17 cellular contexts compared by ENCODE assay signal in genomic region chr4:48350871-48351270, GRCh38.
"Had no signal": no experiment of that assay in that cellular context is flagged by ENCODE, and none has a peak within 500 bp of the region (broad histone marks: within the 10 kb centered on the region; RNA-seq: fewer than 3 reads in every experiment).

No MANE protein-coding gene starts in this region.

- H3K4me3 Mint-ChIP-seq: natural killer cell treated with Interleukin-12 subunit alpha and Interleukin-12 subunit beta and Interleukin-15 and Interleukin-18, amount 100 ng/mL, for 72 hours had no signal

- H3K27ac Mint-ChIP-seq: activated naive CD4-positive, alpha-beta T cell treated with anti-CD3 and anti-CD28 coated beads, Interleukin-2, amount 50 U/mL, for 72 hours; natural killer cell treated with Interleukin-12 subunit alpha and Interleukin-12 subunit beta and Interleukin-15 and Interleukin-18, amount 100 ng/mL, for 72 hours; stimulated activated naive CD8-positive, alpha-beta T cell treated with anti-CD3 and anti-CD28 coated beads, Interleukin-15, amount 100 ng/mL, for 72 hours had no signal

- ATAC-seq: activated naive CD4-positive, alpha-beta T cell treated with anti-CD3 and anti-CD28 coated beads, Interleukin-2, amount 50 U/mL, for 72 hours; natural killer cell treated with Interleukin-12 subunit alpha and Interleukin-12 subunit beta and Interleukin-15 and Interleukin-18, amount 100 ng/mL, for 72 hours; psoas muscle; right cardiac atrium; stimulated activated naive CD8-positive, alpha-beta T cell treated with anti-CD3 and anti-CD28 coated beads, Interleukin-15, amount 100 ng/mL, for 72 hours had no signal

- H3K27me3 Mint-ChIP-seq: natural killer cell treated with Interleukin-12 subunit alpha and Interleukin-12 subunit beta and Interleukin-15 and Interleukin-18, amount 100 ng/mL, for 72 hours; stimulated activated naive CD8-positive, alpha-beta T cell treated with anti-CD3 and anti-CD28 coated beads, Interleukin-15, amount 100 ng/mL, for 72 hours had no signal

- DNase-seq: activated CD4-positive, alpha-beta T cell treated with anti-CD3 and anti-CD28 coated beads for 1 hour; activated CD4-positive, alpha-beta T cell treated with anti-CD3 and anti-CD28 coated beads, Interleukin-2, amount 50 U/mL, for 4 hours; activated CD8-positive, alpha-beta memory T cell treated with anti-CD3 and anti-CD28 coated beads for 24 hours; activated CD8-positive, alpha-beta memory T cell treated with anti-CD3 and anti-CD28 coated beads, Interleukin-2, amount 50 U/mL, for 4 hours; activated gamma-delta T cell treated with Interleukin-2 at 50 U/mL for 16 hours; amygdala; cerebellar nuclear complex; glutamatergic neuron; hippocampal formation; ovary; psoas muscle; right cardiac atrium; stimulated activated CD4-positive, alpha-beta T cell treated with anti-CD3 and anti-CD28 coated beads, Interleukin-1b, Interleukin-23, amount 100 ng/mL, for 48 hours; stimulated activated naive CD8-positive, alpha-beta T cell treated with anti-CD3 and anti-CD28 coated beads, Interleukin-15, amount 100 ng/mL, for 72 hours; T-helper 1 cell had no signal

- H3K36me3 Mint-ChIP-seq: natural killer cell treated with Interleukin-12 subunit alpha and Interleukin-12 subunit beta and Interleukin-15 and Interleukin-18, amount 100 ng/mL, for 72 hours had no signal
